27 cellular contexts compared by ENCODE assay signal in the genomic region with DNA sequence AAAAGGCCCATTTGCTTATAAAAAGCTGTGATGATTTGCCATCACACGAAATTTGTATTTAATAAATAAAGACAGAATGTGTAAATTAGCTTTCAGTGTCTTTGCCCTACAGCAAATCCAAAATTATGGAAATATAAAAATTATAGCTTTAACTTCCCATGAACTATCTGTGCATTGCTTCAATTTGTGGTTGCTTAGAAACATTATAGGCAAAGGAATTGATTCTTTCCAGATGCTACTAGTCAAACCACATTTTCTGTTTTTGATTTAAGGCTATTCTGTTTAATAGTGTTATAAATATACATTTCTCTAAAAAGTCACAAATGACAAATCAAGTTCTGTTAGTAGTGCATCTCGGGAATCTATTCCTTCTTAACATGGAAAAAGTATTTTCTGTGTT.
"Had no signal": no experiment of that assay in that cellular context is flagged by ENCODE, and none has a peak within 500 bp of the region (broad histone marks: within the 10 kb centered on the region; RNA-seq: fewer than 3 reads in every experiment).

No MANE protein-coding gene starts in this region.

- H3K4me3 ChIP-seq: colonic mucosa, esophagus squamous epithelium, gastrocnemius medialis, heart right ventricle, lower lobe of right lung, mucosa of descending colon had no signal

- H3K27ac ChIP-seq: colonic mucosa, epithelial cell of prostate, esophagus squamous epithelium, gastrocnemius medialis, heart right ventricle, lower lobe of right lung had no signal

- H3K9me3 ChIP-seq: colonic mucosa, esophagus squamous epithelium, gastrocnemius medialis, heart right ventricle, lower lobe of right lung, mucosa of descending colon had no signal

- DNase-seq: colonic mucosa; cortex of kidney; effector CD8-positive, alpha-beta T cell; effector memory CD8-positive, alpha-beta T cell; endodermal cell; erythroblast; esophagus squamous epithelium; foreskin fibroblast; foreskin melanocyte; gastrocnemius medialis; glutamatergic neuron; head of caudate nucleus; heart right ventricle; hippocampal formation; islet precursor cell; kidney; kidney glomerular epithelial cell; left colon; left ventricle myocardium superior; lower lobe of right lung; mesenchymal stem cell; mucosa of descending colon; naive B cell had no signal

- FAIRE-seq: endometrium, kidney had no signal

- H3K36me3 ChIP-seq: colonic mucosa, esophagus squamous epithelium, gastrocnemius medialis, heart right ventricle, lower lobe of right lung had no signal

- H3K4me1 ChIP-seq: colonic mucosa, esophagus squamous epithelium, gastrocnemius medialis, heart right ventricle, lower lobe of right lung had no signal

- ATAC-seq: effector memory CD8-positive, alpha-beta T cell; esophagus mucosa; gastrocnemius medialis; heart right ventricle; left colon; left lobe of liver; left ventricle myocardium superior; lower lobe of right lung; mucosa of descending colon had no signal

- H3K27me3 ChIP-seq: colonic mucosa, esophagus squamous epithelium, gastrocnemius medialis, heart right ventricle had no signal
